In the genomic region with DNA sequence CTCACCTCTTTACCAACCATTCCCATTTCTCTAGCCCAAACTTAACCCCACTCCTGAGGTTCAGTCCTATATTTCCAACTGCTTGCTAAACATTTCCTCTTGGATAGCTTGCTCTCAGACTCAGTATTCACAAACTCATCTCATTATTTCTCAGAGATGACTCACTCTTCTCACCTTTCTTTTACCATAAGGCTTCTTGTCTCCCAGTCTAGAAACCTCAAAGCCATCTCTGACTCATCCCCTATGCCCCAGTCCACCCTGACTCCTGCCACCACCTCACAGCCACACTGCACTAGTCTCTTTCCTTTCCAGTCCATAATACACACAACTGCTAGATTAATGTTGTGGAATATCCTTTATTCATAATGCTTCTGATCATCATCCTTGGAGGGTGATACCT, we compare ENCODE assay signal across 8 cellular contexts. TPM values are rescaled to one million over a fixed set of nuclear protein-coding genes. Genes with fewer than 3 reads are reported as not detected.
DNase-seq lines count a peak whose midpoint lies in the region; ATAC-seq and TF ChIP-seq lines count a peak whose summit lies in the region.

No MANE protein-coding gene starts in this region.

- H3K36me3 ChIP-seq in CD8-positive, alpha-beta memory T cell (ENCODE audit: insufficient read depth, low read length), result no peaks in the 10 kb centered on the region
- H3K36me3 ChIP-seq in prostate gland, result no peaks in the 10 kb centered on the region

- H3K27me3 ChIP-seq in CD8-positive, alpha-beta memory T cell (ENCODE audit: insufficient read depth, low read length, poor library complexity, severe bottlenecking), result peaks cover 2% of the 10 kb centered on the region
- H3K27me3 ChIP-seq in prostate gland (replicated peaks; ENCODE audit: insufficient read depth), result no peaks in the 10 kb centered on the region

- TF ChIP-seq POLR2A in prostate gland (IDR thresholded peaks at IDR 0.05), result no peak

- CTCF ChIA-PET in CD8-positive, alpha-beta memory T cell (lab: Charles Lee), result no interaction called here

- no peak for TF ChIP-seq CTCF in prostate gland (IDR thresholded peaks at IDR 0.05)

- H3K27ac Mint-ChIP-seq in CD8-positive, alpha-beta memory T cell, result no peak overlapping the region
- H3K27ac Mint-ChIP-seq in activated naive CD8-positive, alpha-beta T cell treated with anti-CD3 and anti-CD28 coated beads, Interleukin-2, amount 10 ng/mL, durations not matched to agents 7 days and 5 days, result no peak overlapping the region

- H3K4me3 ChIP-seq in CD8-positive, alpha-beta memory T cell (ENCODE audit: low read length), result no peak overlapping the region
- no peak overlapping the region for H3K4me3 ChIP-seq in prostate gland

- peaks cover 7% of the 10 kb centered on the region for H3K4me1 ChIP-seq in CD8-positive, alpha-beta memory T cell (ENCODE audit: insufficient read depth, low read length)
- no peaks in the 10 kb centered on the region for H3K4me1 ChIP-seq in prostate gland (replicated peaks)

- H3K27ac ChIP-seq in CD8-positive, alpha-beta memory T cell (ENCODE audit: low read depth, low read length), result no peak overlapping the region
- H3K27ac ChIP-seq in prostate gland, result no peak overlapping the region

- H3K4me3 Mint-ChIP-seq in CD8-positive, alpha-beta memory T cell, result no peak overlapping the region
- H3K4me3 Mint-ChIP-seq in activated naive CD8-positive, alpha-beta T cell treated with anti-CD3 and anti-CD28 coated beads, Interleukin-2, amount 10 ng/mL, durations not matched to agents 7 days and 5 days, result no peak overlapping the region

- H3K36me3 Mint-ChIP-seq in CD8-positive, alpha-beta memory T cell, result no peaks in the 10 kb centered on the region
- no peaks in the 10 kb centered on the region for H3K36me3 Mint-ChIP-seq in activated naive CD8-positive, alpha-beta T cell treated with anti-CD3 and anti-CD28 coated beads, Interleukin-2, amount 10 ng/mL, durations not matched to agents 7 days and 5 days

- peaks cover 20 to 21% (median 20%) of the 10 kb centered on the region in 3 donors for H3K4me1 Mint-ChIP-seq in CD8-positive, alpha-beta memory T cell
- H3K4me1 Mint-ChIP-seq in activated naive CD8-positive, alpha-beta T cell treated with anti-CD3 and anti-CD28 coated beads, Interleukin-2, amount 10 ng/mL, durations not matched to agents 7 days and 5 days, result peaks cover 7% of the 10 kb centered on the region

- no peaks in the 10 kb centered on the region for H3K9me3 ChIP-seq in CD8-positive, alpha-beta memory T cell (ENCODE audit: low read length)
- no peaks in the 10 kb centered on the region for H3K9me3 ChIP-seq in prostate gland

- no peaks in the 10 kb centered on the region for H3K9me3 Mint-ChIP-seq in CD8-positive, alpha-beta memory T cell
- H3K9me3 Mint-ChIP-seq in activated naive CD8-positive, alpha-beta T cell treated with anti-CD3 and anti-CD28 coated beads, Interleukin-2, amount 10 ng/mL, durations not matched to agents 7 days and 5 days, result no peaks in the 10 kb centered on the region

- ATAC-seq in GM19463 (IDR thresholded peaks at IDR 0.05; ENCODE audit: unreplicated experiment) (peak; percentile 86), HG03196 (IDR thresholded peaks at IDR 0.05; ENCODE audit: unreplicated experiment) (peak; percentile 91)
- peak; percentile 56 for ATAC-seq in activated naive CD8-positive, alpha-beta T cell treated with anti-CD3 and anti-CD28 coated beads, Interleukin-2, amount 10 ng/mL, durations not matched to agents 7 days and 5 days (ENCODE audit: low read depth)

- intact Hi-C loops in prostate gland (cut with DNase I), result no loop called here

- POLR2A ChIA-PET in CD8-positive, alpha-beta memory T cell (lab: Charles Lee), result no interaction called here
- POLR2A ChIA-PET in activated naive CD8-positive, alpha-beta T cell treated with anti-CD3 and anti-CD28 coated beads, Interleukin-2, amount 10 ng/mL, durations not matched to agents 7 days and 5 days (lab: Charles Lee), result no interaction called here

- peaks cover 11% of the 10 kb centered on the region in 2 donors for H3K27me3 Mint-ChIP-seq in CD8-positive, alpha-beta memory T cell
- H3K27me3 Mint-ChIP-seq in activated naive CD8-positive, alpha-beta T cell treated with anti-CD3 and anti-CD28 coated beads, Interleukin-2, amount 10 ng/mL, durations not matched to agents 7 days and 5 days, result peaks cover 39% of the 10 kb centered on the region

- DNase-seq in CD8-positive, alpha-beta memory T cell, result peak in 4 of 5 donors; percentile 1 to 65 (median 30)
- no peak for DNase-seq in activated naive CD8-positive, alpha-beta T cell treated with anti-CD3 and anti-CD28 coated beads, Interleukin-2, amount 10 ng/mL, durations not matched to agents 7 days and 5 days
- no peak for DNase-seq in NCI-H510A (lab: John Stamatoyannopoulos, UW)
- DNase-seq in AG08396 (ENCODE audit: low spot score), result no peak
- no peak for DNase-seq in GF-D8 (lab: John Stamatoyannopoulos, UW)
- DNase-seq in prostate gland (ENCODE audit: low spot score), result no peak

RNA-seq across cellular contexts. Expression of gene FRMPD3, which starts 4.8 kb away (rescaled TPM):
- under 1 TPM; 0.22 to 0.24 TPM for total RNA-seq in CD8-positive, alpha-beta memory T cell
- 0.21 TPM for polyA plus RNA-seq in CD8-positive, alpha-beta memory T cell
- total RNA-seq in activated naive CD8-positive, alpha-beta T cell treated with anti-CD3 and anti-CD28 coated beads, Interleukin-2, amount 10 ng/mL, durations not matched to agents 7 days and 5 days, result 1 to 10 TPM; 1.4 to 2.0 TPM
- total RNA-seq in prostate gland, result 1 to 10 TPM in 1 of 2 donors, under 1 TPM in 1; 0.46 to 1.2 TPM

Comparison
In these comparisons a context has a peak if more than half of its experiments do, and no peak if none do; other contexts are left out.
1. DNase-seq: peak in CD8-positive, alpha-beta memory T cell (4 of 5); none in activated naive CD8-positive, alpha-beta T cell treated with anti-CD3 and anti-CD28 coated beads, Interleukin-2, amount 10 ng/mL, durations not matched to agents 7 days and 5 days (single experiment), NCI-H510A (single experiment), AG08396 (single experiment), GF-D8 (single experiment) and prostate gland (single experiment).
2. Peak in every context shown above with its lines, with median percentiles within 50 percentile points of each other: ATAC-seq.